In genomic region chr17:82914375-82914774, GRCh38 we compare ENCODE assay signal across 10 cellular contexts.
A peak's percentile ranks its signal among the peaks of the same experiment; 100 is the strongest.
DNase-seq lines count a peak whose midpoint lies in the region; ATAC-seq and TF ChIP-seq lines count a peak whose summit lies in the region.
"Had no signal": no experiment of that assay in that cellular context is flagged by ENCODE, and none has a peak within 500 bp of the region (broad histone marks: within the 10 kb centered on the region; RNA-seq: fewer than 3 reads in every experiment).

No MANE protein-coding gene starts in this region.

- CTCF ChIA-PET in RWPE1 (lab: Yijun Ruan, JAX) = interaction anchor here (0.5 to 2.3 kb wide), 9 partner anchors 9 to 167 kb away, joined by 3 to 11 read pairs (median 3); no protein-coding TSS in a partner anchor

- H3K4me3 ChIP-seq in GM12875 (ENCODE audit: low read depth, low read length) = no peak overlapping the region
- H3K4me3 ChIP-seq in testis = no peak overlapping the region
- H3K4me3 ChIP-seq: pancreas had no signal

- POLR2A ChIA-PET in RWPE1 (lab: Yijun Ruan, JAX; ENCODE audit: low non-redundant PET) = interaction anchor here (0.5 kb wide), 1 partner anchor 419 kb away, joined by 6 read pairs; no protein-coding TSS in a partner anchor

- peak; percentile 34 to 52 for ATAC-seq in left cardiac atrium

- intact Hi-C loops in left cardiac atrium (cut with DNase I) (loop anchor here (5.0 to 10.0 kb wide), 2 partner anchors 130 to 132 kb away; no protein-coding TSS in a partner anchor), testis (cut with DNase I; ENCODE audit: low total_unique reads) (no loop called here)

- DNase-seq in RWPE1 (ENCODE audit: low spot score) = peak; percentile 15
- DNase-seq in left cardiac atrium = peak; percentile 53
- no peak for DNase-seq in testis
- no peak for DNase-seq in HCEC 1CT
- no peak for DNase-seq in COLO829 (ENCODE audit: low spot score)
- DNase-seq in T-helper 1 cell = no peak
- DNase-seq: activated gamma-delta T cell; NK-92 treated with Interleukin-12 subunit alpha and Interleukin-12 subunit beta, amount 100 ng/mL, for 24 hours had no signal

- no peaks in the 10 kb centered on the region for H3K4me1 ChIP-seq in testis

- TF ChIP-seq CTCF in GM12875 (IDR thresholded peaks at IDR 0.05; ENCODE audit: borderline replicate concordance, insufficient read depth, low read depth, low read length) = peak; percentile 64
- TF ChIP-seq CTCF in RWPE1 (conservative IDR thresholded peaks at IDR 0.05; ENCODE audit: low read depth) = no peak
- TF ChIP-seq CTCF in testis (IDR thresholded peaks at IDR 0.05) = peak in 2 of 3 experiments; percentile 20 to 27

- peak overlapping the region; percentile 2; the same call in 1 of the 2 replicates for H3K27ac ChIP-seq in RWPE1
- no peak overlapping the region for H3K27ac ChIP-seq in testis
- H3K27ac ChIP-seq: pancreas had no signal

- no peaks in the 10 kb centered on the region for H3K27me3 ChIP-seq in testis
- H3K27me3 ChIP-seq: pancreas had no signal

- TF ChIP-seq POLR2A in testis (IDR thresholded peaks at IDR 0.05) = no peak

- WGBS in testis, 2 donors = 61 to 64% methylated on average over 16 to 19 of the region's 19 CpGs

- H3K9me3 ChIP-seq in testis = no peaks in the 10 kb centered on the region
- H3K9me3 ChIP-seq: pancreas had no signal

- no peaks in the 10 kb centered on the region for H3K36me3 ChIP-seq in testis (ENCODE audit: low read depth, missing control alignments)
- H3K36me3 ChIP-seq: pancreas had no signal

Comparison
In these comparisons a context has a peak if more than half of its experiments do, and no peak if none do; other contexts are left out.
1. DNase-seq: peak in RWPE1 (single experiment) and left cardiac atrium (single experiment); none in testis (single experiment), HCEC 1CT (single experiment), COLO829 (single experiment) and T-helper 1 cell (0 of 5).